11 cellular contexts compared by ENCODE assay signal in the genomic region with DNA sequence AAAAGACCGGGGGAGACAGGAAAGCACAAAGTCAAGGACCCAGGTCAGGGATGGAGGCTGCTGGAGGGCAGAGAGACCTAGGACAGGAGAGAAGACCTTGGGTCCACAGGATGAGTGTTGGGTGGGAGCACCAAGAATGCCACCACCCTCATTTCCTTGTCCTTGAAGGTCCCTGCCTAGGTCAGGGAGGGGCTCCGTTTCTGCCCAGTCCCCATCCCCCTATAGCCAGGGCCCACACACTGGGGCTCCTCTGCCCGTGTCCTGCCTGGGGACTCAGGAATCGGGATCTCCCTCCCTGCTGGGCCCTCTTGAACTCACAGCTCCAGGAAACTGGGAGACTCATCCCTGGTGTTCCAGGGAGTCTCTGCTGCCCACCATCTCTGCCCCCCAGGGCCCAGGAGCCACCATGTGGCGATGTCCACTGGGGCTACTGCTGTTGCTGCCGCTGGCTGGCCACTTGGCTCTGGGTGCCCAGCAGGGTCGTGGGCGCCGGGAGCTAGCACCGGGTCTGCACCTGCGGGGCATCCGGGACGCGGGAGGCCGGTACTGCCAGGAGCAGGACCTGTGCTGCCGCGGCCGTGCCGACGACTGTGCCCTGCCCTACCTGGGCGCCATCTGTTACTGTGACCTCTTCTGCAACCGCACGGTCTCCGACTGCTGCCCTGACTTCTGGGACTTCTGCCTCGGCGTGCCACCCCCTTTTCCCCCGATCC. TPM values are rescaled to one million over a fixed set of nuclear protein-coding genes. Genes with fewer than 3 reads are reported as not detected.
DNase-seq lines count a peak whose midpoint lies in the region; ATAC-seq, FAIRE-seq and TF ChIP-seq lines count a peak whose summit lies in the region.
"Had no signal": no experiment of that assay in that cellular context is flagged by ENCODE, and none has a peak within 500 bp of the region (broad histone marks: within the 10 kb centered on the region; RNA-seq: fewer than 3 reads in every experiment).

No MANE protein-coding gene starts in this region.

- intact Hi-C loops in adrenal gland (cut with DNase I) (no loop called here), left ventricle myocardium superior (cut with micrococcal nuclease) (no loop called here), pancreas (cut with DNase I) (no loop called here)

- H3K27ac ChIP-seq in adrenal gland: peak overlapping the region in 4 of 5 donors; percentile 37 to 83 (median 66)
- peak overlapping the region; percentile 69 to 90 (median 89) for H3K27ac ChIP-seq in pancreas

- WGBS in adrenal gland, 4 donors: 62 to 76% (median 73%) methylated on average over 3 to 27 of the region's 27 CpGs
- WGBS in pancreas, 2 donors: 49% methylated on average over 19 to 27 of the region's 27 CpGs

- ATAC-seq in left ventricle myocardium superior (peak; percentile 9), pancreas (peak in 1 of 4 donors; percentile 11), HG02759 (IDR thresholded peaks at IDR 0.05; ENCODE audit: unreplicated experiment) (no peak)

- H3K4me1 ChIP-seq in adrenal gland (replicated peaks in 1 of 2) (peaks cover 15 to 33% of the 10 kb centered on the region in 2 donors), pancreas (peaks cover 0 to 23% (median 3%) of the 10 kb centered on the region in 3 donors)

- TF ChIP-seq POLR2A in adrenal gland (IDR thresholded peaks at IDR 0.05): no peak

- no peak for FAIRE-seq in pancreas (lab: Jason Lieb, UNC)

- no peaks in the 10 kb centered on the region for H3K36me3 ChIP-seq in adrenal gland (replicated peaks in 1 of 2)
- H3K36me3 ChIP-seq in pancreas: no peaks in the 10 kb centered on the region

- DNase-seq in AG04449 (ENCODE audit: low read depth, low spot score) (no peak), adrenal gland (no peak), left ventricle myocardium superior (no peak), pancreas (peak in 1 of 6 donors; percentile 77), globus pallidus (ENCODE audit: low spot score) (no peak), Ammon's horn (ENCODE audit: low spot score) (no peak)
- DNase-seq in activated naive CD4-positive, alpha-beta T cell treated with Interleukin-2 at 50 U/mL for 16 hours: no peak
- DNase-seq: activated CD4-positive, alpha-beta T cell treated with anti-CD3 and anti-CD28 coated beads, Interleukin-2, amount 50 U/mL, for 1 hour; CD8-positive, alpha-beta memory T cell; cerebellar nuclear complex had no signal

- H3K4me3 ChIP-seq in AG04449 (ENCODE audit: low read depth, low read length): peak overlapping the region; percentile 47
- H3K4me3 ChIP-seq in adrenal gland: peak overlapping the region in 2 of 4 donors; percentile 5 to 40
- peak overlapping the region; percentile 18 to 46 (median 32) for H3K4me3 ChIP-seq in pancreas

- H3K27me3 ChIP-seq in adrenal gland (no peaks in the 10 kb centered on the region), pancreas (no peaks in the 10 kb centered on the region)

- TF ChIP-seq CTCF in AG04449 (IDR thresholded peaks at IDR 0.05; ENCODE audit: insufficient read depth, low read length, missing control alignments) (no peak), adrenal gland (IDR thresholded peaks at IDR 0.05) (no peak), pancreas (IDR thresholded peaks at IDR 0.05) (no peak)

- CTCF ChIA-PET in AG04449 (lab: Yijun Ruan, JAX): interaction anchor here (1.1 to 7.2 kb wide), 5 partner anchors 13 to 56 kb away, joined by 3 to 34 read pairs (median 4); no protein-coding TSS in a partner anchor

- POLR2A ChIA-PET in AG04449 (lab: Yijun Ruan, JAX): no interaction called here

- H3K9me3 ChIP-seq in adrenal gland (replicated peaks in 1 of 3) (no peaks in the 10 kb centered on the region), pancreas (no peaks in the 10 kb centered on the region)

RNA-seq across cellular contexts. Expression of a gene that starts 0.6 kb away (rescaled TPM):
- total RNA-seq in adrenal gland: 100 to 1,000 TPM in 4 of 8 donors, 10 to 100 TPM in 4; 31.7 to 294 (median 98.6) TPM
- polyA plus RNA-seq in adrenal gland: 100 to 1,000 TPM in 1 of 3 donors, 10 to 100 TPM in 2; 22.7 to 146 (median 89.5) TPM
- total RNA-seq in left ventricle myocardium superior: 274 TPM
- total RNA-seq in pancreas: 10 to 100 TPM; 10.1 to 35.5 (median 19.9) TPM
- polyA plus RNA-seq in pancreas: 10 to 100 TPM; 45.2 to 47.3 TPM
- total RNA-seq: CD8-positive, alpha-beta memory T cell had no signal
- polyA plus RNA-seq: CD8-positive, alpha-beta memory T cell had no signal

RNA-seq across cellular contexts. Expression of a gene that starts 40.6 kb away (rescaled TPM):
- 1 to 10 TPM in 2 of 8 donors, under 1 TPM in 1, not detected in 5; 0.98 to 2.8 (median 1.7) TPM for total RNA-seq in adrenal gland
- polyA plus RNA-seq in adrenal gland: 1 to 10 TPM in 1 of 3 donors, under 1 TPM in 2; 0.18 to 3.5 (median 0.67) TPM
- 0.67 TPM for total RNA-seq in left ventricle myocardium superior
- under 1 TPM in 1 of 6 donors, not detected in 5; 0.14 TPM for total RNA-seq in pancreas
- under 1 TPM; 0.19 to 0.52 TPM for polyA plus RNA-seq in pancreas
- total RNA-seq: CD8-positive, alpha-beta memory T cell had no signal
- polyA plus RNA-seq: CD8-positive, alpha-beta memory T cell had no signal
